ENCODE assay signal across 1 cellular context in the genomic region with DNA sequence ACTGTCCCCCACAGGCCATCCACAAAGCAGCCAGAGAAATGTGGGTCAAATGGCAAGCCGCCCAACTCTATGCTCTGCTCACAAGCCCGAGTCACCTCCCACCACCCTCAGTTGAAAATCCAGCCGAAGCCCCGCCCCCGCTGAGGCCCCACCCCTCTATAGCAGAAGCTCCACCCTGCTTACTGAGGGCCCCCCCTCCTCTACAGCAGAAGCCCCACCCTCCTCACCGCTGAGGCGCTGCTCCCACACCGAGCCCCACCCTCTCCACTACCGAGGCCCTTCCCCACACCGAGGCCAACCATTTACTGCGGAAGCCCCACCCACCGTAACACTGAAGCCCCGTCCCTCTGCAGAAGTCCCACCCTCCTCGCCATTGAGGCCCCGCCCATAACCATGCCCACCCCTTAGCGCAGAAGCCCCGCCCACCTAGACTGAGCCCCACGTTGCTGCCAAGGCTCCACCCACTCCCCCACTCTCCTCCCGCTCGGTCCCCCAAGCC.
TF ChIP-seq lines count a peak whose summit lies in the region.

No MANE protein-coding gene starts in this region.

TF ChIP-seq in K562, 482 proteins besides CTCF, POLR2A, EP300 and RAD21:
- TF ChIP-seq TBP (optimal IDR thresholded peaks at IDR 0.05; ENCODE audit: low read depth, low read length) (peak; percentile 4), NFE2 (IDR thresholded peaks at IDR 0.05; ENCODE audit: low read depth) (no peak), SP1 (CRISPR knock-in tag; IDR thresholded peaks at IDR 0.05) (peak; percentile 62; the same call in 1 of the 2 replicates), JUND (IDR thresholded peaks at IDR 0.05; ENCODE audit: borderline replicate concordance, low read depth, low read length) (0 out of 2 replicates have a peak, but pooled peaks have one; percentile 2), JUND (tag; IDR thresholded peaks at IDR 0.05; ENCODE audit: borderline replicate concordance, low read depth, low read length) (no peak), YY1 (IDR thresholded peaks at IDR 0.05; ENCODE audit: borderline replicate concordance in 1 of 3, control insufficient read depth in 1 of 3, extremely low read depth in 1 of 3, insufficient read depth in 3 of 3, insufficient read length in 1 of 3, insufficient replicate concordance in 2 of 3, low read depth in 1 of 3, low read length in 2 of 3) (peak in 2 of 3 experiments; percentile 9 to 13), NFATC3 (IDR thresholded peaks at IDR 0.05) (no peak), SPI1 (IDR thresholded peaks at IDR 0.05; ENCODE audit: borderline replicate concordance, low read depth, low read length) (peak; percentile 39; the same call in 1 of the 2 replicates), MBD2 (IDR thresholded peaks at IDR 0.05; ENCODE audit: borderline replicate concordance, low read depth) (0 out of 2 replicates have a peak, but pooled peaks have one; percentile 22), POLR2AphosphoS5 (IDR thresholded peaks at IDR 0.05; ENCODE audit: control insufficient read depth, insufficient read depth, low read depth, low read length) (peak; percentile 28; the same call in 1 of the 2 replicates), MAZ (CRISPR knock-in tag; conservative IDR thresholded peaks at IDR 0.05 in 1 of 2, IDR thresholded peaks at IDR 0.05 in 1 of 2) (peak in 1 of 2 experiments; percentile 37; a peak in 1 of 4 replicates), TAF1 (IDR thresholded peaks at IDR 0.05; ENCODE audit: control insufficient read depth, extremely low read depth, insufficient read depth, low read length, severe bottlenecking) (no peak), KLF13 (tag; IDR thresholded peaks at IDR 0.05; ENCODE audit: borderline replicate concordance, low read depth) (no peak), RBM22 (IDR thresholded peaks at IDR 0.05; ENCODE audit: low read depth, low read length, poor library complexity, severe bottlenecking) (peak; percentile 27), EGR1 (conservative IDR thresholded peaks at IDR 0.05) (peak; percentile 9; the same call in 1 of the 2 replicates), ZNF212 (CRISPR knock-in tag; IDR thresholded peaks at IDR 0.05) (no peak), NRF1 (conservative IDR thresholded peaks at IDR 0.05 in 1 of 2, IDR thresholded peaks at IDR 0.05 in 1 of 2) (peak in 1 of 2 experiments; percentile 61; a peak in 2 of 4 replicates), RFX5 (IDR thresholded peaks at IDR 0.05; ENCODE audit: low read depth, low read length) (no peak)
- TF ChIP-seq, protein P1, sequence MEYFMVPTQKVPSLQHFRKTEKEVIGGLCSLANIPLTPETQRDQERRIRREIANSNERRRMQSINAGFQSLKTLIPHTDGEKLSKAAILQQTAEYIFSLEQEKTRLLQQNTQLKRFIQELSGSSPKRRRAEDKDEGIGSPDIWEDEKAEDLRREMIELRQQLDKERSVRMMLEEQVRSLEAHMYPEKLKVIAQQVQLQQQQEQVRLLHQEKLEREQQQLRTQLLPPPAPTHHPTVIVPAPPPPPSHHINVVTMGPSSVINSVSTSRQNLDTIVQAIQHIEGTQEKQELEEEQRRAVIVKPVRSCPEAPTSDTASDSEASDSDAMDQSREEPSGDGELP (CRISPR knock-in tag; IDR thresholded peaks at IDR 0.05; ENCODE audit: borderline replicate concordance) = peak; percentile 31; the same call in 1 of the 2 replicates
- TF ChIP-seq, protein P2, sequence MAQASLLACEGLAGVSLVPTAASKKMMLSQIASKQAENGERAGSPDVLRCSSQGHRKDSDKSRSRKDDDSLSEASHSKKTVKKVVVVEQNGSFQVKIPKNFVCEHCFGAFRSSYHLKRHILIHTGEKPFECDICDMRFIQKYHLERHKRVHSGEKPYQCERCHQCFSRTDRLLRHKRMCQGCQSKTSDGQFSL (CRISPR knock-in tag; IDR thresholded peaks at IDR 0.05) = 0 out of 2 replicates have a peak, but pooled peaks have one; percentile 35
- TF ChIP-seq, protein P2 (tag; IDR thresholded peaks at IDR 0.05) = no peak
- TF ChIP-seq, protein P3, sequence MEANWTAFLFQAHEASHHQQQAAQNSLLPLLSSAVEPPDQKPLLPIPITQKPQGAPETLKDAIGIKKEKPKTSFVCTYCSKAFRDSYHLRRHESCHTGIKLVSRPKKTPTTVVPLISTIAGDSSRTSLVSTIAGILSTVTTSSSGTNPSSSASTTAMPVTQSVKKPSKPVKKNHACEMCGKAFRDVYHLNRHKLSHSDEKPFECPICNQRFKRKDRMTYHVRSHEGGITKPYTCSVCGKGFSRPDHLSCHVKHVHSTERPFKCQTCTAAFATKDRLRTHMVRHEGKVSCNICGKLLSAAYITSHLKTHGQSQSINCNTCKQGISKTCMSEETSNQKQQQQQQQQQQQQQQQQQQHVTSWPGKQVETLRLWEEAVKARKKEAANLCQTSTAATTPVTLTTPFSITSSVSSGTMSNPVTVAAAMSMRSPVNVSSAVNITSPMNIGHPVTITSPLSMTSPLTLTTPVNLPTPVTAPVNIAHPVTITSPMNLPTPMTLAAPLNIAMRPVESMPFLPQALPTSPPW (CRISPR knock-in tag; IDR thresholded peaks at IDR 0.05) = peak; percentile 94
- TF ChIP-seq, protein P4, sequence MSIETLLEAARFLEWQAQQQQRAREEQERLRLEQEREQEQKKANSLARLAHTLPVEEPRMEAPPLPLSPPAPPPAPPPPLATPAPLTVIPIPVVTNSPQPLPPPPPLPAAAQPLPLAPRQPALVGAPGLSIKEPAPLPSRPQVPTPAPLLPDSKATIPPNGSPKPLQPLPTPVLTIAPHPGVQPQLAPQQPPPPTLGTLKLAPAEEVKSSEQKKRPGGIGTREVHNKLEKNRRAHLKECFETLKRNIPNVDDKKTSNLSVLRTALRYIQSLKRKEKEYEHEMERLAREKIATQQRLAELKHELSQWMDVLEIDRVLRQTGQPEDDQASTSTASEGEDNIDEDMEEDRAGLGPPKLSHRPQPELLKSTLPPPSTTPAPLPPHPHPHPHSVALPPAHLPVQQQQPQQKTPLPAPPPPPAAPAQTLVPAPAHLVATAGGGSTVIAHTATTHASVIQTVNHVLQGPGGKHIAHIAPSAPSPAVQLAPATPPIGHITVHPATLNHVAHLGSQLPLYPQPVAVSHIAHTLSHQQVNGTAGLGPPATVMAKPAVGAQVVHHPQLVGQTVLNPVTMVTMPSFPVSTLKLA (conservative IDR thresholded peaks at IDR 0.05) = 0 out of 4 replicates have a peak, but pooled peaks of 1 of the 2 experiments have one; percentile 49
- TF ChIP-seq, protein P5, sequence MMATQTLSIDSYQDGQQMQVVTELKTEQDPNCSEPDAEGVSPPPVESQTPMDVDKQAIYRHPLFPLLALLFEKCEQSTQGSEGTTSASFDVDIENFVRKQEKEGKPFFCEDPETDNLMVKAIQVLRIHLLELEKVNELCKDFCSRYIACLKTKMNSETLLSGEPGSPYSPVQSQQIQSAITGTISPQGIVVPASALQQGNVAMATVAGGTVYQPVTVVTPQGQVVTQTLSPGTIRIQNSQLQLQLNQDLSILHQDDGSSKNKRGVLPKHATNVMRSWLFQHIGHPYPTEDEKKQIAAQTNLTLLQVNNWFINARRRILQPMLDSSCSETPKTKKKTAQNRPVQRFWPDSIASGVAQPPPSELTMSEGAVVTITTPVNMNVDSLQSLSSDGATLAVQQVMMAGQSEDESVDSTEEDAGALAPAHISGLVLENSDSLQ (IDR thresholded peaks at IDR 0.05) = peak; percentile 45; the same call in 1 of the 2 replicates
TF ChIP-seq in K562: peak in this region for 16.
